ENCODE assay signal across 11 cellular contexts in genomic region chr16:24977673-24978065, GRCh38. TPM values are rescaled to one million over a fixed set of nuclear protein-coding genes. Genes with fewer than 3 reads are reported as not detected.
DNase-seq lines count a peak whose midpoint lies in the region; ATAC-seq and TF ChIP-seq lines count a peak whose summit lies in the region.
"Had no signal": no experiment of that assay in that cellular context is flagged by ENCODE, and none has a peak within 500 bp of the region (broad histone marks: within the 10 kb centered on the region; RNA-seq: fewer than 3 reads in every experiment).

No MANE protein-coding gene starts in this region.

- POLR2A ChIA-PET in activated CD8-positive, alpha-beta T cell treated with anti-CD3 and anti-CD28 coated beads, Interleukin-2, amount 10 ng/mL, durations not matched to agents 7 days and 5 days (lab: Charles Lee): no interaction called here

- H3K9ac ChIP-seq in iPS-18a (ENCODE audit: low read length): peak overlapping the region; percentile 20

- in situ Hi-C loops in GM13977 (cut with MboI; ENCODE audit: low pct_unique_long_range_greater_than_20kb, low sequenced_read_pairs, unreplicated experiment): no loop called here

- no peaks in the 10 kb centered on the region for H3K9me3 ChIP-seq in iPS-18a (ENCODE audit: control insufficient read depth, low read depth, low read length)
- H3K9me3 ChIP-seq: suprapubic skin had no signal

- no peak overlapping the region for H3K27ac ChIP-seq in iPS-18a (ENCODE audit: low read length)
- H3K27ac ChIP-seq: suprapubic skin had no signal

- DNase-seq in HCEC 1CT (peak; percentile 88), amniotic epithelial cell (ENCODE audit: low read depth) (peak; percentile 70), GM13977 (ENCODE audit: low spot score) (no peak)
- no peak for DNase-seq in stimulated activated naive B cell treated with anti-CD40 and anti-IgM and Interleukin-4, amounts not matched to agents 10 μg/mL and 1 μg/mL and 100 μg/mL, for 72 hours
- no peak for DNase-seq in activated CD4-positive, alpha-beta T cell treated with anti-CD3 and anti-CD28 coated beads, Interleukin-2, amount 50 U/mL, for 1 hour
- DNase-seq in activated CD8-positive, alpha-beta T cell treated with anti-CD3 and anti-CD28 coated beads, Interleukin-2, amount 10 ng/mL, durations not matched to agents 7 days and 5 days: no peak
- DNase-seq: NCI-H146 had no signal

- no peaks in the 10 kb centered on the region for H3K27me3 ChIP-seq in iPS-18a (ENCODE audit: control insufficient read depth, insufficient read depth, low read length)
- H3K27me3 ChIP-seq: suprapubic skin had no signal

- TF ChIP-seq CTCF in GM13977 (IDR thresholded peaks at IDR 0.05; ENCODE audit: extremely low read depth, insufficient read depth, missing control alignments): no peak

- H3K27me3 Mint-ChIP-seq in stimulated activated naive B cell treated with anti-CD40 and anti-IgM and Interleukin-4, amounts not matched to agents 10 μg/mL and 1 μg/mL and 100 μg/mL, for 72 hours: no peaks in the 10 kb centered on the region
- no peaks in the 10 kb centered on the region for H3K27me3 Mint-ChIP-seq in activated CD8-positive, alpha-beta T cell treated with anti-CD3 and anti-CD28 coated beads, Interleukin-2, amount 10 ng/mL, durations not matched to agents 7 days and 5 days (ENCODE audit: low read depth)

- H3K4me3 ChIP-seq in iPS-18a (ENCODE audit: low read length): no peak overlapping the region
- H3K4me3 ChIP-seq: suprapubic skin had no signal

- peaks cover 15% of the 10 kb centered on the region for H3K4me1 ChIP-seq in iPS-18a (ENCODE audit: control insufficient read depth, low read depth, low read length)

- CTCF ChIA-PET in activated CD8-positive, alpha-beta T cell treated with anti-CD3 and anti-CD28 coated beads, Interleukin-2, amount 10 ng/mL, durations not matched to agents 7 days and 5 days (lab: Charles Lee): no interaction called here

- H3K4me1 Mint-ChIP-seq in stimulated activated naive B cell treated with anti-CD40 and anti-IgM and Interleukin-4, amounts not matched to agents 10 μg/mL and 1 μg/mL and 100 μg/mL, for 72 hours: peaks cover 65 to 90% of the 10 kb centered on the region in 2 donors
- peaks cover 31% of the 10 kb centered on the region for H3K4me1 Mint-ChIP-seq in activated CD8-positive, alpha-beta T cell treated with anti-CD3 and anti-CD28 coated beads, Interleukin-2, amount 10 ng/mL, durations not matched to agents 7 days and 5 days (ENCODE audit: low read depth)

- H3K9me3 Mint-ChIP-seq in stimulated activated naive B cell treated with anti-CD40 and anti-IgM and Interleukin-4, amounts not matched to agents 10 μg/mL and 1 μg/mL and 100 μg/mL, for 72 hours: peaks cover 0 to 2% of the 10 kb centered on the region in 2 donors
- peaks cover 4% of the 10 kb centered on the region for H3K9me3 Mint-ChIP-seq in activated CD8-positive, alpha-beta T cell treated with anti-CD3 and anti-CD28 coated beads, Interleukin-2, amount 10 ng/mL, durations not matched to agents 7 days and 5 days (ENCODE audit: insufficient read depth)

- peak overlapping the region; percentile 36 to 67 for H3K4me3 Mint-ChIP-seq in stimulated activated naive B cell treated with anti-CD40 and anti-IgM and Interleukin-4, amounts not matched to agents 10 μg/mL and 1 μg/mL and 100 μg/mL, for 72 hours
- H3K4me3 Mint-ChIP-seq in activated CD8-positive, alpha-beta T cell treated with anti-CD3 and anti-CD28 coated beads, Interleukin-2, amount 10 ng/mL, durations not matched to agents 7 days and 5 days: no peak overlapping the region

- peak overlapping the region; percentile 91 for H3K27ac Mint-ChIP-seq in stimulated activated naive B cell treated with anti-CD40 and anti-IgM and Interleukin-4, amounts not matched to agents 10 μg/mL and 1 μg/mL and 100 μg/mL, for 72 hours
- H3K27ac Mint-ChIP-seq in activated CD8-positive, alpha-beta T cell treated with anti-CD3 and anti-CD28 coated beads, Interleukin-2, amount 10 ng/mL, durations not matched to agents 7 days and 5 days: no peak overlapping the region

- peaks cover 41 to 59% of the 10 kb centered on the region in 2 donors for H3K36me3 Mint-ChIP-seq in stimulated activated naive B cell treated with anti-CD40 and anti-IgM and Interleukin-4, amounts not matched to agents 10 μg/mL and 1 μg/mL and 100 μg/mL, for 72 hours
- peaks cover 41% of the 10 kb centered on the region for H3K36me3 Mint-ChIP-seq in activated CD8-positive, alpha-beta T cell treated with anti-CD3 and anti-CD28 coated beads, Interleukin-2, amount 10 ng/mL, durations not matched to agents 7 days and 5 days (ENCODE audit: low read depth)

- H3K36me3 ChIP-seq in iPS-18a (ENCODE audit: control insufficient read depth, low read depth, low read length): peaks cover 20% of the 10 kb centered on the region

- no peak for ATAC-seq in stimulated activated naive B cell treated with anti-CD40 and anti-IgM and Interleukin-4, amounts not matched to agents 10 μg/mL and 1 μg/mL and 100 μg/mL, for 72 hours (replicated peaks)
- no peak for ATAC-seq in activated CD8-positive, alpha-beta T cell treated with anti-CD3 and anti-CD28 coated beads, Interleukin-2, amount 10 ng/mL, durations not matched to agents 7 days and 5 days
- ATAC-seq in GM19452 (IDR thresholded peaks at IDR 0.05; ENCODE audit: unreplicated experiment): no peak
- ATAC-seq: activated CD4-positive, CD25-positive, alpha-beta regulatory T cell treated with anti-CD3 and anti-CD28 coated beads, Interleukin-2, amount 50 U/mL, for 24 hours had no signal

RNA-seq across cellular contexts. Expression of gene ARHGAP17, which starts 37.5 kb away (rescaled TPM):
- 10 to 100 TPM; 72.4 to 75.8 TPM for total RNA-seq in activated CD8-positive, alpha-beta T cell treated with anti-CD3 and anti-CD28 coated beads, Interleukin-2, amount 10 ng/mL, durations not matched to agents 7 days and 5 days

Comparison
In these comparisons a context has a peak if more than half of its experiments do, and no peak if none do; other contexts are left out.
1. DNase-seq: peak in HCEC 1CT (single experiment) and amniotic epithelial cell (single experiment); none in stimulated activated naive B cell treated with anti-CD40 and anti-IgM and Interleukin-4, amounts not matched to agents 10 μg/mL and 1 μg/mL and 100 μg/mL, for 72 hours (single experiment), activated CD4-positive, alpha-beta T cell treated with anti-CD3 and anti-CD28 coated beads, Interleukin-2, amount 50 U/mL, for 1 hour (single experiment), activated CD8-positive, alpha-beta T cell treated with anti-CD3 and anti-CD28 coated beads, Interleukin-2, amount 10 ng/mL, durations not matched to agents 7 days and 5 days (single experiment) and GM13977 (single experiment).